In genomic region chr3:16286161-16286560, GRCh38 we compare ENCODE assay signal across 8 cellular contexts. TPM values are rescaled to one million over a fixed set of nuclear protein-coding genes. Genes with fewer than 3 reads are reported as not detected.
DNase-seq lines count a peak whose midpoint lies in the region; ATAC-seq and TF ChIP-seq lines count a peak whose summit lies in the region.

No MANE protein-coding gene starts in this region.

- H3K4me3 Mint-ChIP-seq in nephron progenitor cell, result no peak overlapping the region

- peaks cover 6% of the 10 kb centered on the region for H3K4me1 Mint-ChIP-seq in nephron progenitor cell

- no peaks in the 10 kb centered on the region for H3K9me3 Mint-ChIP-seq in nephron progenitor cell

- peaks cover 26% of the 10 kb centered on the region for H3K36me3 Mint-ChIP-seq in nephron progenitor cell (ENCODE audit: low read depth)

- DNase-seq in activated naive CD4-positive, alpha-beta T cell treated with anti-CD3 and anti-CD28 coated beads, Interleukin-2, amount 50 U/mL, for 16 hours, result peak; percentile 70
- DNase-seq in stimulated activated CD4-positive, alpha-beta T cell treated with anti-CD3 and anti-CD28 coated beads, TNF-alpha, amount 100 ng/mL, for 48 hours (ENCODE audit: low read depth in 3 of 3), result peak; percentile 33 to 64 (median 61)
- DNase-seq in foreskin keratinocyte, result no peak
- no peak for DNase-seq in NCI-H1436 (lab: John Stamatoyannopoulos, UW)
- DNase-seq in NCI-H524 (lab: John Stamatoyannopoulos, UW), result no peak
- DNase-seq in nephron progenitor cell, result no peak

- H3K4me1 ChIP-seq in foreskin keratinocyte, result peaks cover 7% of the 10 kb centered on the region

- peak; percentile 91 for ATAC-seq in GM19351 (IDR thresholded peaks at IDR 0.05; ENCODE audit: unreplicated experiment)
- ATAC-seq in HG03571 (IDR thresholded peaks at IDR 0.05; ENCODE audit: unreplicated experiment), result peak; percentile 57
- no peak for ATAC-seq in foreskin keratinocyte

- no peaks in the 10 kb centered on the region for H3K27me3 ChIP-seq in foreskin keratinocyte

- H3K27ac ChIP-seq in foreskin keratinocyte, result no peak overlapping the region

- H3K27ac Mint-ChIP-seq in nephron progenitor cell, result no peak overlapping the region

- TF ChIP-seq CTCF in foreskin keratinocyte (conservative IDR thresholded peaks at IDR 0.05), result no peak
- no peak for TF ChIP-seq CTCF in nephron progenitor cell (IDR thresholded peaks at IDR 0.05)

- no peaks in the 10 kb centered on the region for H3K27me3 Mint-ChIP-seq in nephron progenitor cell (ENCODE audit: low read depth, poor library complexity)

RNA-seq across cellular contexts. Expression of gene OXNAD1, which starts 21.1 kb away (rescaled TPM):
- total RNA-seq in foreskin keratinocyte, result 13.3 and 14.9 TPM in 2 replicates
- 7.9 and 10.2 TPM in 2 replicates for polyA plus RNA-seq in foreskin keratinocyte

RNA-seq across cellular contexts. Expression of gene DPH3, which starts 21.4 kb away (rescaled TPM):
- total RNA-seq in foreskin keratinocyte, result 18.5 and 20.4 TPM in 2 replicates
- 30.6 and 31.0 TPM in 2 replicates for polyA plus RNA-seq in foreskin keratinocyte

Comparison
In these comparisons a context has a peak if more than half of its experiments do, and no peak if none do; other contexts are left out.
1. DNase-seq: peak in activated naive CD4-positive, alpha-beta T cell treated with anti-CD3 and anti-CD28 coated beads, Interleukin-2, amount 50 U/mL, for 16 hours (single experiment) and stimulated activated CD4-positive, alpha-beta T cell treated with anti-CD3 and anti-CD28 coated beads, TNF-alpha, amount 100 ng/mL, for 48 hours (3 of 3); none in foreskin keratinocyte (0 of 2), NCI-H1436 (single experiment), NCI-H524 (0 of 2) and nephron progenitor cell (single experiment).